19 cellular contexts compared by ENCODE assay signal in genomic region chr9:32442433-32442832, GRCh38.
"Had no signal": no experiment of that assay in that cellular context is flagged by ENCODE, and none has a peak within 500 bp of the region (broad histone marks: within the 10 kb centered on the region; RNA-seq: fewer than 3 reads in every experiment).

No MANE protein-coding gene starts in this region.

- H3K9me3 Mint-ChIP-seq: activated B cell treated with CpG ODN at 0.5 μM for 24 hours; activated naive CD4-positive, alpha-beta T cell treated with anti-CD3 and anti-CD28 coated beads for 36 hours; activated T-helper 2 cell treated with anti-CD3 and anti-CD28 coated beads, Interferon-gamma antibody, Interleukin-2, Interleukin-4, amounts not matched to agents 10 μg/mL and 5 μg/mL and 100 μg/mL, durations not matched to agents 14 hours and 24 hours and 36 hours; nephron; T-helper 2 cell treated with Interferon-gamma antibody and Interleukin-4, amounts not matched to agents 5 μg/mL and 100 μg/mL, for 36 hours had no signal

- H3K4me3 Mint-ChIP-seq: activated B cell treated with CpG ODN at 0.5 μM for 24 hours; activated CD4-positive, alpha-beta memory T cell treated with anti-CD3 and anti-CD28 coated beads for 36 hours; activated naive CD4-positive, alpha-beta T cell treated with anti-CD3 and anti-CD28 coated beads for 36 hours; mesothelial cell of epicardium; nephron; stimulated activated naive B cell treated with anti-CD40 and anti-IgM and Interleukin-4, amounts not matched to agents 10 μg/mL and 1 μg/mL and 100 μg/mL, for 72 hours; T-helper 2 cell treated with Interferon-gamma antibody and Interleukin-4, amounts not matched to agents 5 μg/mL and 100 μg/mL, for 36 hours had no signal

- DNase-seq: activated B cell treated with CpG ODN at 0.5 μM for 24 hours; activated CD4-positive, alpha-beta memory T cell treated with anti-CD3 and anti-CD28 coated beads for 36 hours; activated CD4-positive, alpha-beta T cell treated with anti-CD3 and anti-CD28 coated beads for 4 hours; activated naive CD4-positive, alpha-beta T cell treated with anti-CD3 and anti-CD28 coated beads for 36 hours; cerebellar nuclear complex; effector CD4-positive, alpha-beta T cell; gastrocnemius medialis; head of caudate nucleus; kidney; nucleus accumbens; sigmoid colon; stimulated activated CD4-positive, alpha-beta T cell treated with anti-CD3 and anti-CD28 coated beads, Interleukin-4, amount 100 ng/mL, for 4 hours; stimulated activated naive B cell treated with anti-CD40 and anti-IgM and Interleukin-4, amounts not matched to agents 10 μg/mL and 1 μg/mL and 100 μg/mL, for 72 hours; upper lobe of right lung had no signal

- H3K27ac Mint-ChIP-seq: activated B cell treated with CpG ODN at 0.5 μM for 24 hours; activated CD4-positive, alpha-beta memory T cell treated with anti-CD3 and anti-CD28 coated beads for 36 hours; activated naive CD4-positive, alpha-beta T cell treated with anti-CD3 and anti-CD28 coated beads for 36 hours; activated T-helper 2 cell treated with anti-CD3 and anti-CD28 coated beads, Interferon-gamma antibody, Interleukin-2, Interleukin-4, amounts not matched to agents 10 μg/mL and 5 μg/mL and 100 μg/mL, durations not matched to agents 14 hours and 24 hours and 36 hours; mesothelial cell of epicardium; nephron; stimulated activated naive B cell treated with anti-CD40 and anti-IgM and Interleukin-4, amounts not matched to agents 10 μg/mL and 1 μg/mL and 100 μg/mL, for 72 hours; T-helper 2 cell treated with Interferon-gamma antibody and Interleukin-4, amounts not matched to agents 5 μg/mL and 100 μg/mL, for 36 hours had no signal

- ATAC-seq: gastrocnemius medialis; left lobe of liver; stimulated activated naive B cell treated with anti-CD40 and anti-IgM and Interleukin-4, amounts not matched to agents 10 μg/mL and 1 μg/mL and 100 μg/mL, for 72 hours; upper lobe of right lung had no signal

- H3K4me1 Mint-ChIP-seq: activated B cell treated with CpG ODN at 0.5 μM for 24 hours; mesothelial cell of epicardium; nephron; stimulated activated naive B cell treated with anti-CD40 and anti-IgM and Interleukin-4, amounts not matched to agents 10 μg/mL and 1 μg/mL and 100 μg/mL, for 72 hours had no signal

- H3K27me3 Mint-ChIP-seq: activated B cell treated with CpG ODN at 0.5 μM for 24 hours; activated CD4-positive, alpha-beta memory T cell treated with anti-CD3 and anti-CD28 coated beads for 36 hours; stimulated activated naive B cell treated with anti-CD40 and anti-IgM and Interleukin-4, amounts not matched to agents 10 μg/mL and 1 μg/mL and 100 μg/mL, for 72 hours had no signal
